In the genomic region with DNA sequence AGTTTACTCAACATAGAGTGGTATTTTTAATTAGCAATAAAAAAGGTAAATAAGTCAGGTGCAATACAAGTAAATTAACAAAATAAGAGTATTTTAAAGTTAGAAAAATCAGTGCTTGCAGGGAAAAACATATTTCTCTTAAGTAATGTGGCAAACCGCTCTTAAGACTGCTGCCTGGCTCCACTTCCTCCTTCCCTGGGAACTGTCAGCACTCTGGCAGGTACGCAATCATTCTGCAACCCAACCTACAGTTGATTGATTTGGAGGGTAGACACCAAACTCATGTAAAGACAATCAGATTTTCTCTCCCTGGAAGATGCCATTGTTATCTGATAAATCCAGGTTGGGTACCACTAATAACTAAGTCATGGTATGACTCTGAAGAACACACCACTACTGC, we compare ENCODE assay signal across 1 cellular context.
TF ChIP-seq lines count a peak whose summit lies in the region.

No MANE protein-coding gene starts in this region.

TF ChIP-seq in GM23338, 12 proteins besides CTCF, POLR2A, EP300 and RAD21:
- no peak for TF ChIP-seq EZH2phosphoT487 (IDR thresholded peaks at IDR 0.05; ENCODE audit: unreplicated experiment)
- TF ChIP-seq, protein P1, sequence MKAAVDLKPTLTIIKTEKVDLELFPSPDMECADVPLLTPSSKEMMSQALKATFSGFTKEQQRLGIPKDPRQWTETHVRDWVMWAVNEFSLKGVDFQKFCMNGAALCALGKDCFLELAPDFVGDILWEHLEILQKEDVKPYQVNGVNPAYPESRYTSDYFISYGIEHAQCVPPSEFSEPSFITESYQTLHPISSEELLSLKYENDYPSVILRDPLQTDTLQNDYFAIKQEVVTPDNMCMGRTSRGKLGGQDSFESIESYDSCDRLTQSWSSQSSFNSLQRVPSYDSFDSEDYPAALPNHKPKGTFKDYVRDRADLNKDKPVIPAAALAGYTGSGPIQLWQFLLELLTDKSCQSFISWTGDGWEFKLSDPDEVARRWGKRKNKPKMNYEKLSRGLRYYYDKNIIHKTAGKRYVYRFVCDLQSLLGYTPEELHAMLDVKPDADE (IDR thresholded peaks at IDR 0.05), result no peak
- no peak for TF ChIP-seq NANOG (IDR thresholded peaks at IDR 0.05; ENCODE audit: borderline replicate concordance)
- TF ChIP-seq POLR2AphosphoS5 (IDR thresholded peaks at IDR 0.05; ENCODE audit: low read depth), result no peak
- TF ChIP-seq EZH2 (IDR thresholded peaks at IDR 0.05; ENCODE audit: low read depth, unreplicated experiment), result no peak
- TF ChIP-seq, protein P2, sequence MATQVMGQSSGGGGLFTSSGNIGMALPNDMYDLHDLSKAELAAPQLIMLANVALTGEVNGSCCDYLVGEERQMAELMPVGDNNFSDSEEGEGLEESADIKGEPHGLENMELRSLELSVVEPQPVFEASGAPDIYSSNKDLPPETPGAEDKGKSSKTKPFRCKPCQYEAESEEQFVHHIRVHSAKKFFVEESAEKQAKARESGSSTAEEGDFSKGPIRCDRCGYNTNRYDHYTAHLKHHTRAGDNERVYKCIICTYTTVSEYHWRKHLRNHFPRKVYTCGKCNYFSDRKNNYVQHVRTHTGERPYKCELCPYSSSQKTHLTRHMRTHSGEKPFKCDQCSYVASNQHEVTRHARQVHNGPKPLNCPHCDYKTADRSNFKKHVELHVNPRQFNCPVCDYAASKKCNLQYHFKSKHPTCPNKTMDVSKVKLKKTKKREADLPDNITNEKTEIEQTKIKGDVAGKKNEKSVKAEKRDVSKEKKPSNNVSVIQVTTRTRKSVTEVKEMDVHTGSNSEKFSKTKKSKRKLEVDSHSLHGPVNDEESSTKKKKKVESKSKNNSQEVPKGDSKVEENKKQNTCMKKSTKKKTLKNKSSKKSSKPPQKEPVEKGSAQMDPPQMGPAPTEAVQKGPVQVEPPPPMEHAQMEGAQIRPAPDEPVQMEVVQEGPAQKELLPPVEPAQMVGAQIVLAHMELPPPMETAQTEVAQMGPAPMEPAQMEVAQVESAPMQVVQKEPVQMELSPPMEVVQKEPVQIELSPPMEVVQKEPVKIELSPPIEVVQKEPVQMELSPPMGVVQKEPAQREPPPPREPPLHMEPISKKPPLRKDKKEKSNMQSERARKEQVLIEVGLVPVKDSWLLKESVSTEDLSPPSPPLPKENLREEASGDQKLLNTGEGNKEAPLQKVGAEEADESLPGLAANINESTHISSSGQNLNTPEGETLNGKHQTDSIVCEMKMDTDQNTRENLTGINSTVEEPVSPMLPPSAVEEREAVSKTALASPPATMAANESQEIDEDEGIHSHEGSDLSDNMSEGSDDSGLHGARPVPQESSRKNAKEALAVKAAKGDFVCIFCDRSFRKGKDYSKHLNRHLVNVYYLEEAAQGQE (IDR thresholded peaks at IDR 0.05; ENCODE audit: unreplicated experiment), result no peak
- no peak for TF ChIP-seq CREB1 (CRISPR knock-in tag; IDR thresholded peaks at IDR 0.05; ENCODE audit: low read depth)
- TF ChIP-seq ZNF114 (CRISPR knock-in tag; IDR thresholded peaks at IDR 0.05), result no peak
- no peak for TF ChIP-seq ZNF331 (CRISPR knock-in tag; IDR thresholded peaks at IDR 0.05; ENCODE audit: low read depth)
- no peak for TF ChIP-seq JUNB (IDR thresholded peaks at IDR 0.05; ENCODE audit: unreplicated experiment)
- TF ChIP-seq STAT1 (IDR thresholded peaks at IDR 0.05; ENCODE audit: unreplicated experiment), result no peak
- TF ChIP-seq, protein P3, sequence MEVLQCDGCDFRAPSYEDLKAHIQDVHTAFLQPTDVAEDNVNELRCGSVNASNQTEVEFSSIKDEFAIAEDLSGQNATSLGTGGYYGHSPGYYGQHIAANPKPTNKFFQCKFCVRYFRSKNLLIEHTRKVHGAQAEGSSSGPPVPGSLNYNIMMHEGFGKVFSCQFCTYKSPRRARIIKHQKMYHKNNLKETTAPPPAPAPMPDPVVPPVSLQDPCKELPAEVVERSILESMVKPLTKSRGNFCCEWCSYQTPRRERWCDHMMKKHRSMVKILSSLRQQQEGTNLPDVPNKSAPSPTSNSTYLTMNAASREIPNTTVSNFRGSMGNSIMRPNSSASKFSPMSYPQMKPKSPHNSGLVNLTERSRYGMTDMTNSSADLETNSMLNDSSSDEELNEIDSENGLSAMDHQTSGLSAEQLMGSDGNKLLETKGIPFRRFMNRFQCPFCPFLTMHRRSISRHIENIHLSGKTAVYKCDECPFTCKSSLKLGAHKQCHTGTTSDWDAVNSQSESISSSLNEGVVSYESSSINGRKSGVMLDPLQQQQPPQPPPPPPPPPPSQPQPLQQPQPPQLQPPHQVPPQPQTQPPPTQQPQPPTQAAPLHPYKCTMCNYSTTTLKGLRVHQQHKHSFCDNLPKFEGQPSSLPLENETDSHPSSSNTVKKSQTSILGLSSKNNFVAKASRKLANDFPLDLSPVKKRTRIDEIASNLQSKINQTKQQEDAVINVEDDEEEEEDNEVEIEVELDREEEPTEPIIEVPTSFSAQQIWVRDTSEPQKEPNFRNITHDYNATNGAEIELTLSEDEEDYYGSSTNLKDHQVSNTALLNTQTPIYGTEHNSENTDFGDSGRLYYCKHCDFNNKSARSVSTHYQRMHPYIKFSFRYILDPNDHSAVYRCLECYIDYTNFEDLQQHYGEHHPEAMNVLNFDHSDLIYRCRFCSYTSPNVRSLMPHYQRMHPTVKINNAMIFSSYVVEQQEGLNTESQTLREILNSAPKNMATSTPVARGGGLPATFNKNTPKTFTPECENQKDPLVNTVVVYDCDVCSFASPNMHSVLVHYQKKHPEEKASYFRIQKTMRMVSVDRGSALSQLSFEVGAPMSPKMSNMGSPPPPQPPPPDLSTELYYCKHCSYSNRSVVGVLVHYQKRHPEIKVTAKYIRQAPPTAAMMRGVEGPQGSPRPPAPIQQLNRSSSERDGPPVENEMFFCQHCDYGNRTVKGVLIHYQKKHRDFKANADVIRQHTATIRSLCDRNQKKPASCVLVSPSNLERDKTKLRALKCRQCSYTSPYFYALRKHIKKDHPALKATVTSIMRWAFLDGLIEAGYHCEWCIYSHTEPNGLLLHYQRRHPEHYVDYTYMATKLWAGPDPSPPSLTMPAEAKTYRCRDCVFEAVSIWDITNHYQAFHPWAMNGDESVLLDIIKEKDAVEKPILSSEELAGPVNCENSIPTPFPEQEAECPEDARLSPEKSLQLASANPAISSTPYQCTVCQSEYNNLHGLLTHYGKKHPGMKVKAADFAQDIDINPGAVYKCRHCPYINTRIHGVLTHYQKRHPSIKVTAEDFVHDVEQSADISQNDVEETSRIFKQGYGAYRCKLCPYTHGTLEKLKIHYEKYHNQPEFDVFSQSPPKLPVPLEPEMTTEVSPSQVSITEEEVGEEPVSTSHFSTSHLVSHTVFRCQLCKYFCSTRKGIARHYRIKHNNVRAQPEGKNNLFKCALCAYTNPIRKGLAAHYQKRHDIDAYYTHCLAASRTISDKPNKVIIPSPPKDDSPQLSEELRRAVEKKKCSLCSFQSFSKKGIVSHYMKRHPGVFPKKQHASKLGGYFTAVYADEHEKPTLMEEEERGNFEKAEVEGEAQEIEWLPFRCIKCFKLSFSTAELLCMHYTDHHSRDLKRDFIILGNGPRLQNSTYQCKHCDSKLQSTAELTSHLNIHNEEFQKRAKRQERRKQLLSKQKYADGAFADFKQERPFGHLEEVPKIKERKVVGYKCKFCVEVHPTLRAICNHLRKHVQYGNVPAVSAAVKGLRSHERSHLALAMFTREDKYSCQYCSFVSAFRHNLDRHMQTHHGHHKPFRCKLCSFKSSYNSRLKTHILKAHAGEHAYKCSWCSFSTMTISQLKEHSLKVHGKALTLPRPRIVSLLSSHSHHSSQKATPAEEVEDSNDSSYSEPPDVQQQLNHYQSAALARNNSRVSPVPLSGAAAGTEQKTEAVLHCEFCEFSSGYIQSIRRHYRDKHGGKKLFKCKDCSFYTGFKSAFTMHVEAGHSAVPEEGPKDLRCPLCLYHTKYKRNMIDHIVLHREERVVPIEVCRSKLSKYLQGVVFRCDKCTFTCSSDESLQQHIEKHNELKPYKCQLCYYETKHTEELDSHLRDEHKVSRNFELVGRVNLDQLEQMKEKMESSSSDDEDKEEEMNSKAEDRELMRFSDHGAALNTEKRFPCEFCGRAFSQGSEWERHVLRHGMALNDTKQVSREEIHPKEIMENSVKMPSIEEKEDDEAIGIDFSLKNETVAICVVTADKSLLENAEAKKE (CRISPR knock-in tag; IDR thresholded peaks at IDR 0.05), result no peak
TF ChIP-seq in GM23338: peak in this region for 0.
